Comparison of ENCODE assay signal across 8 cellular contexts in genomic region chr13:114043421-114044053, GRCh38.
DNase-seq lines count a peak whose midpoint lies in the region; ATAC-seq and TF ChIP-seq lines count a peak whose summit lies in the region.

No MANE protein-coding gene starts in this region.

- H3K27me3 ChIP-seq in left ventricle myocardium inferior (ENCODE audit: low read depth) (no peaks in the 10 kb centered on the region), tibial nerve (no peaks in the 10 kb centered on the region)

- TF ChIP-seq POLR2A in tibial nerve (IDR thresholded peaks at IDR 0.05): no peak

- H3K36me3 Mint-ChIP-seq in T-helper 17 cell (ENCODE audit: low read depth): no peaks in the 10 kb centered on the region

- H3K36me3 ChIP-seq in left ventricle myocardium inferior (no peaks in the 10 kb centered on the region), tibial nerve (peaks cover 0 to 32% (median 0%) of the 10 kb centered on the region in 3 donors)

- peaks cover 34% of the 10 kb centered on the region for H3K4me1 Mint-ChIP-seq in T-helper 17 cell

- H3K4me3 Mint-ChIP-seq in T-helper 17 cell: peak overlapping the region; percentile 70

- no peaks in the 10 kb centered on the region for H3K27me3 Mint-ChIP-seq in T-helper 17 cell

- H3K4me1 ChIP-seq in left ventricle myocardium inferior (peaks cover 12% of the 10 kb centered on the region), tibial nerve (peaks cover 0 to 47% (median 12%) of the 10 kb centered on the region in 4 donors)

- TF ChIP-seq CTCF in left ventricle myocardium inferior (IDR thresholded peaks at IDR 0.05; ENCODE audit: borderline replicate concordance) (peak; percentile 43), tibial nerve (IDR thresholded peaks at IDR 0.05) (peak in 1 of 5 experiments; percentile 35)

- peak; percentile 49 for ATAC-seq in HG03565 (IDR thresholded peaks at IDR 0.05; ENCODE audit: unreplicated experiment)
- peak; percentile 48 for ATAC-seq in T-helper 17 cell

- peak overlapping the region; percentile 83 for H3K27ac Mint-ChIP-seq in T-helper 17 cell

- H3K4me3 ChIP-seq in left ventricle myocardium inferior (peak overlapping the region; percentile 39), tibial nerve (no peak overlapping the region)

- peak overlapping the region; percentile 30 for H3K27ac ChIP-seq in left ventricle myocardium inferior (replicated peaks)
- H3K27ac ChIP-seq in tibial nerve: peak overlapping the region in 2 of 4 donors; percentile 43 to 67

- H3K9me3 ChIP-seq in T-helper 17 cell (ENCODE audit: control insufficient read depth, low read length, poor library complexity, severe bottlenecking) (no peaks in the 10 kb centered on the region), left ventricle myocardium inferior (replicated peaks) (no peaks in the 10 kb centered on the region), tibial nerve (no peaks in the 10 kb centered on the region)

- 77 to 81% methylated on average over 14 to 16 of the region's 37 CpGs for WGBS in tibial nerve, 2 donors

- peak in 1 of 2 donors; percentile 52 for TF ChIP-seq EP300 in tibial nerve (IDR thresholded peaks at IDR 0.05)

- intact Hi-C loops in left ventricle myocardium inferior (cut with micrococcal nuclease): no loop called here

- peak; percentile 77 for DNase-seq in COLO668 (lab: John Stamatoyannopoulos, UW; ENCODE audit: unreplicated experiment)
- DNase-seq in T-helper 17 cell: no peak
- DNase-seq in left ventricle myocardium inferior: peak; percentile 71
- peak; percentile 49 to 67 for DNase-seq in tibial nerve (ENCODE audit: low spot score in 2 of 2)
- DNase-seq in activated CD8-positive, alpha-beta memory T cell treated with anti-CD3 and anti-CD28 coated beads, Interleukin-2, amount 50 U/mL, for 48 hours: no peak
- DNase-seq in superior temporal gyrus (ENCODE audit: extremely low spot score): no peak
- DNase-seq in KG1 (lab: John Stamatoyannopoulos, UW): no peak

Comparison
In these comparisons a context has a peak if more than half of its experiments do, and no peak if none do; other contexts are left out.
1. DNase-seq: peak in COLO668 (single experiment), left ventricle myocardium inferior (single experiment) and tibial nerve (2 of 2); none in T-helper 17 cell (0 of 3), activated CD8-positive, alpha-beta memory T cell treated with anti-CD3 and anti-CD28 coated beads, Interleukin-2, amount 50 U/mL, for 48 hours (single experiment), superior temporal gyrus (single experiment) and KG1 (single experiment).